ENCODE assay signal across 8 cellular contexts in genomic region chr19:48645652-48646191, GRCh38. TPM values are rescaled to one million over a fixed set of nuclear protein-coding genes. Genes with fewer than 3 reads are reported as not detected.
DNase-seq lines count a peak whose midpoint lies in the region; ATAC-seq, FAIRE-seq and TF ChIP-seq lines count a peak whose summit lies in the region.

Gene CA11 (minus strand): TSS chr19:48646187. CDS start chr19:48645632, 555 bp downstream.

- TF ChIP-seq POLR2A in K562 (conservative IDR thresholded peaks at IDR 0.05) (peak; percentile 48; the same call in 1 of the 2 replicates), stomach (IDR thresholded peaks at IDR 0.05) (no peak)

- H3K4me2 ChIP-seq in KMS-11 (peak within 1 kb of the TSS; percentile 98), K562 (ENCODE audit: insufficient read depth, low read length) (peak within 1 kb of the TSS; percentile 84)

- H2AFZ ChIP-seq in KMS-11 (ENCODE audit: low read depth) (peak within 1 kb of the TSS; percentile 90), K562 (ENCODE audit: low read depth, low read length) (peak within 1 kb of the TSS; percentile 95)

- CTCF ChIA-PET in K562 (lab: Yijun Ruan, JAX; ENCODE audit: low intra/inter-chr PET ratio) = interaction anchor here (0.6 to 2.2 kb wide), 4 partner anchors 51 to 191 kb away, joined by 3 to 16 read pairs (median 6); no protein-coding TSS in a partner anchor

- peak within 1 kb of the TSS; percentile 50 for H3K9ac ChIP-seq in KMS-11
- peak within 1 kb of the TSS; percentile 43 to 87 for H3K9ac ChIP-seq in K562 (ENCODE audit: insufficient read depth in 1 of 2, low read depth in 2 of 2, low read length in 2 of 2)

- no peak for FAIRE-seq in K562 (lab: Jason Lieb, UNC)

- H3K4me1 ChIP-seq in KMS-11 (ENCODE audit: low read depth, poor library complexity, severe bottlenecking) (peaks cover 18% of the 10 kb centered on the region), K562 (replicated peaks in 1 of 2; ENCODE audit: control insufficient read depth in 2 of 2, insufficient read depth in 2 of 2, low read length in 2 of 2) (peaks cover 21 to 37% of the 10 kb centered on the region in 2 experiments; a peak in 4 of 5 replicates), stomach (peaks cover 14 to 36% (median 28%) of the 10 kb centered on the region in 4 donors)

- H3K79me2 ChIP-seq in KMS-11 (ENCODE audit: insufficient read depth, low read depth) (no peaks in the 10 kb centered on the region), K562 (ENCODE audit: control insufficient read depth, insufficient read depth, low read length) (no peaks in the 10 kb centered on the region)

- H3K4me3 ChIP-seq in KMS-11 (IDR thresholded peaks at IDR 0.05; ENCODE audit: insufficient read depth, low read depth, low read length) = no peak within 1 kb of the TSS
- H3K4me3 ChIP-seq in K562 = peak within 1 kb of the TSS; percentile 56
- peak within 1 kb of the TSS; percentile 50 to 65 (median 57) for H3K4me3 ChIP-seq in stomach

- no peak for TF ChIP-seq RAD21 in K562 (CRISPR knock-in tag; conservative IDR thresholded peaks at IDR 0.05 in 1 of 2, IDR thresholded peaks at IDR 0.05 in 1 of 2)

- TF ChIP-seq CTCF in KMS-11 (conservative IDR thresholded peaks at IDR 0.05; ENCODE audit: low read depth, low read length) (no peak), K562 (IDR thresholded peaks at IDR 0.05 in 2 of 3, conservative IDR thresholded peaks at IDR 0.05 in 1 of 3; ENCODE audit: insufficient read depth in 2 of 3, low read depth in 1 of 3, low read length in 3 of 3) (no peak), stomach (IDR thresholded peaks at IDR 0.05) (no peak)

- H3K9me3 ChIP-seq in K562 (replicated peaks; ENCODE audit: control insufficient read depth, insufficient read depth, low read depth, low read length) (no peaks in the 10 kb centered on the region), stomach (no peaks in the 10 kb centered on the region)

- H3K27me3 ChIP-seq in KMS-11 (ENCODE audit: insufficient read depth, low read depth) = peaks cover 17% of the 10 kb centered on the region
- no peaks in the 10 kb centered on the region for H3K27me3 ChIP-seq in K562 (ENCODE audit: control insufficient read depth in 2 of 2, insufficient read depth in 2 of 2, low read length in 2 of 2)
- no peaks in the 10 kb centered on the region for H3K27me3 ChIP-seq in layer of hippocampus (ENCODE audit: control insufficient read depth, insufficient read depth, low read length)
- no peaks in the 10 kb centered on the region for H3K27me3 ChIP-seq in stomach

- POLR2A ChIA-PET in K562 (lab: Yijun Ruan, JAX) = interaction anchor here (0.6 to 1.3 kb wide), 8 partner anchors 11 to 231 kb away, joined by 3 to 7 read pairs (median 4); partner anchors contain the start of gene PPP1R15A

- BruUV-seq in K562 (replicated peaks; lab: Mats Ljungman, UMichigan) = TSS peak; percentile 94

- H3K27ac ChIP-seq in KMS-11 (no peak within 1 kb of the TSS), K562 (ENCODE audit: extremely low read depth, low read depth, low read length) (peak within 1 kb of the TSS; percentile 27), layer of hippocampus (ENCODE audit: low read depth, low read length) (peak within 1 kb of the TSS; percentile 97), stomach (peak within 1 kb of the TSS; percentile 79 to 95 (median 92))

- H3K9me1 ChIP-seq in K562 (ENCODE audit: control insufficient read depth, insufficient read depth, low read length) = no peaks in the 10 kb centered on the region

- ATAC-seq in K562 (peak; percentile 5), HG02973 (IDR thresholded peaks at IDR 0.05; ENCODE audit: unreplicated experiment) (no peak)

- peak; percentile 57 for DNase-seq in Caki2 (ENCODE audit: low read depth)
- no peak for DNase-seq in K562 (ENCODE audit: extremely low read depth in 1 of 4, low spot score in 3 of 4)
- DNase-seq in stomach = no peak
- DNase-seq in stimulated activated CD4-positive, alpha-beta T cell treated with anti-CD3 and anti-CD28 coated beads, Interleukin-4, amount 100 ng/mL, for 24 hours = no peak
- DNase-seq in NCI-H69 (lab: John Stamatoyannopoulos, UW) = no peak

- H4K20me1 ChIP-seq in KMS-11 (ENCODE audit: insufficient read depth) = no peaks in the 10 kb centered on the region
- no peaks in the 10 kb centered on the region for H4K20me1 ChIP-seq in K562 (replicated peaks; ENCODE audit: control insufficient read depth, insufficient read depth, low read length)

- in situ Hi-C loops in Caki2 (cut with HindIII; ENCODE audit: low pct_unique_long_range_greater_than_20kb, low sequenced_read_pairs) = no loop called here
- in situ Hi-C loops in K562 (cut with MboI) = loop anchor here (5.0 to 10.0 kb wide), 3 partner anchors 97 to 329 kb away; partner anchors contain the start of gene RASIP1

- 6% methylated on average over 5 of the region's 9 CpGs for WGBS in K562 (ENCODE audit: insufficient coverage, low coverage, missing lambda C conversion rate)
- WGBS in stomach, 5 donors = 0 to 2% (median 1%) methylated on average over 9 of the region's 9 CpGs

- TF ChIP-seq EP300 in K562 (IDR thresholded peaks at IDR 0.05; ENCODE audit: low read length) = no peak
- TF ChIP-seq EP300 in stomach (IDR thresholded peaks at IDR 0.05) = no peak

- intact Hi-C loops in K562 (cut with micrococcal nuclease) = loop anchor here (1.0 to 5.0 kb wide), 3 partner anchors 92 to 189 kb away; no protein-coding TSS in a partner anchor
- intact Hi-C loops in stomach (cut with DNase I; ENCODE audit: low total_unique reads) = loop anchor here (10.0 kb wide), 1 partner anchor 99 kb away; the partner anchor contains the start of genes IZUMO1 and RASIP1

- H3K36me3 ChIP-seq in KMS-11 (ENCODE audit: insufficient read depth) (no peaks in the 10 kb centered on the region), K562 (ENCODE audit: control insufficient read depth, insufficient read depth, low read length) (no peaks in the 10 kb centered on the region), stomach (no peaks in the 10 kb centered on the region)

TF ChIP-seq in K562, 482 proteins besides CTCF, POLR2A, EP300 and RAD21 (continues in another document):
- peak; percentile 91 for TF ChIP-seq MTA1 (IDR thresholded peaks at IDR 0.05; ENCODE audit: borderline replicate concordance)
- 0 out of 2 replicates have a peak, but pooled peaks have one; percentile 12 for TF ChIP-seq HES1 (IDR thresholded peaks at IDR 0.05; ENCODE audit: low read depth)
- TF ChIP-seq NBN (IDR thresholded peaks at IDR 0.05; ENCODE audit: low read depth) = peak; percentile 86
- TF ChIP-seq ZBTB9 (CRISPR knock-in tag; IDR thresholded peaks at IDR 0.05) = no peak
- no peak for TF ChIP-seq ZNF165 (CRISPR knock-in tag; IDR thresholded peaks at IDR 0.05; ENCODE audit: borderline replicate concordance)
- no peak for TF ChIP-seq ZBTB7A (IDR thresholded peaks at IDR 0.05; ENCODE audit: borderline replicate concordance, control insufficient read depth, low read depth, low read length)
- TF ChIP-seq SPI1 (IDR thresholded peaks at IDR 0.05; ENCODE audit: borderline replicate concordance, low read depth, low read length) = peak; percentile 50; the same call in 1 of the 2 replicates

RNA-seq across cellular contexts. Expression of gene CA11, which starts in this region (rescaled TPM):
- 0.46 and 2.2 TPM in 2 replicates for total RNA-seq in Caki2 (2014; rRNA removed; shearing (Covaris generic); ENCODE audit: low replicate concordance)
- 3.6 and 10.9 TPM in 2 replicates for total RNA-seq in K562 (2011; cell fraction: chromatin; rRNA removed; ENCODE audit: low replicate concordance)
- 3.8 and 4.2 TPM in 2 replicates for total RNA-seq in K562 (2011; cell fraction: nucleolus; rRNA removed)
- total RNA-seq in K562 (2011; cell fraction: nucleoplasm; rRNA removed) = 4.3 and 8.0 TPM in 2 replicates
- total RNA-seq in K562 (2014; rRNA removed) = 19.9 and 37.7 TPM in 2 replicates
- total RNA-seq in K562 (2014; rRNA removed; fragmentation: Illumina TruSeq; extraction: Trizol) = 2.4 and 2.9 TPM in 2 replicates
- total RNA-seq in K562 (2015; rRNA removed; fragmentation: Illumina TruSeq; extraction: Trizol) = 7.5 and 8.3 TPM in 2 replicates
- 14.8 and 16.2 TPM in 2 replicates for total RNA-seq in K562 (2021)
- polyA plus RNA-seq in K562 (2011; rRNA removed) = 4.1 and 8.1 TPM in 2 replicates
- 9.2 and 10.8 TPM in 2 replicates for polyA plus RNA-seq in K562 (2011; cell fraction: cytosol; rRNA removed)
- polyA plus RNA-seq in K562 (2011; cell fraction: nucleus; rRNA removed) = 14.9 and 15.1 TPM in 2 replicates
- polyA plus RNA-seq in K562 (2012) = 23.4 and 24.4 TPM in 2 replicates
- 12.7 and 22.5 TPM in 2 replicates for polyA plus RNA-seq in K562 (2014; fragmentation: Illumina TruSeq; extraction: Trizol)
- polyA plus RNA-seq in K562 (2014; fragmentation: Nextera tagmentation; extraction: Ambion mirVana) = 10 to 100 TPM in 1 of 2 experiments, 1 to 10 TPM in 1; 6.3 to 11.5 TPM
- polyA plus RNA-seq in K562 (2014; rRNA removed) = 8.2 and 19.3 TPM in 2 replicates
- polyA minus RNA-seq in K562 (2011; rRNA and poly(A)+ RNA removed) = 1.7 and 4.4 TPM in 2 replicates
- polyA minus RNA-seq in K562 (2011; cell fraction: cytosol; rRNA and poly(A)+ RNA removed) = 4.6 and 5.4 TPM in 2 replicates
- polyA minus RNA-seq in K562 (2011; cell fraction: nucleus; rRNA and poly(A)+ RNA removed) = 1.9 and 2.2 TPM in 2 replicates
- total RNA-seq in stomach = 10 to 100 TPM in 2 of 5 donors, 1 to 10 TPM in 2, not detected in 1; 1.8 to 33.0 (median 18.1) TPM
- 10 to 100 TPM; 15.7 to 17.7 (median 15.8) TPM for polyA plus RNA-seq in stomach
